Comparison of ENCODE assay signal across 12 cellular contexts in genomic region chr15:100537326-100537725, GRCh38. TPM values are rescaled to one million over a fixed set of nuclear protein-coding genes. Genes with fewer than 3 reads are reported as not detected.
DNase-seq lines count a peak whose midpoint lies in the region; ATAC-seq lines count a peak whose summit lies in the region.
"Had no signal": no experiment of that assay in that cellular context is flagged by ENCODE, and none has a peak within 500 bp of the region (broad histone marks: within the 10 kb centered on the region; RNA-seq: fewer than 3 reads in every experiment).

No MANE protein-coding gene starts in this region.

- peak overlapping the region; percentile 60 for H3K27ac Mint-ChIP-seq in stimulated activated naive B cell treated with anti-CD40 and anti-IgM and Interleukin-4, amounts not matched to agents 10 μg/mL and 1 μg/mL and 100 μg/mL, for 72 hours
- no peak overlapping the region for H3K27ac Mint-ChIP-seq in activated CD4-positive, alpha-beta T cell treated with anti-CD3 and anti-CD28 coated beads, Interleukin-2, amount 10 ng/mL, durations not matched to agents 7 days and 5 days
- H3K27ac Mint-ChIP-seq: activated naive CD8-positive, alpha-beta T cell treated with anti-CD3 and anti-CD28 coated beads for 36 hours had no signal

- H3K9me3 Mint-ChIP-seq in stimulated activated naive B cell treated with anti-CD40 and anti-IgM and Interleukin-4, amounts not matched to agents 10 μg/mL and 1 μg/mL and 100 μg/mL, for 72 hours = peaks cover 4 to 7% of the 10 kb centered on the region in 2 donors
- H3K9me3 Mint-ChIP-seq in activated CD4-positive, alpha-beta T cell treated with anti-CD3 and anti-CD28 coated beads, Interleukin-2, amount 10 ng/mL, durations not matched to agents 7 days and 5 days = peaks cover 13% of the 10 kb centered on the region
- H3K9me3 Mint-ChIP-seq: activated naive CD8-positive, alpha-beta T cell treated with anti-CD3 and anti-CD28 coated beads for 36 hours had no signal

- ATAC-seq in GM19351 (IDR thresholded peaks at IDR 0.05; ENCODE audit: unreplicated experiment) (peak; percentile 80), HG03175 (IDR thresholded peaks at IDR 0.05; ENCODE audit: unreplicated experiment) (peak; percentile 73), HG03457 (IDR thresholded peaks at IDR 0.05; ENCODE audit: unreplicated experiment) (no peak), GM18517 (IDR thresholded peaks at IDR 0.05; ENCODE audit: unreplicated experiment) (no peak)
- ATAC-seq in stimulated activated naive B cell treated with anti-CD40 and anti-IgM and Interleukin-4, amounts not matched to agents 10 μg/mL and 1 μg/mL and 100 μg/mL, for 72 hours (replicated peaks) = peak; percentile 98 to 99
- ATAC-seq: left cardiac atrium had no signal

- peaks cover 4 to 5% of the 10 kb centered on the region in 2 donors for H3K36me3 Mint-ChIP-seq in stimulated activated naive B cell treated with anti-CD40 and anti-IgM and Interleukin-4, amounts not matched to agents 10 μg/mL and 1 μg/mL and 100 μg/mL, for 72 hours
- peaks cover 8% of the 10 kb centered on the region for H3K36me3 Mint-ChIP-seq in activated CD4-positive, alpha-beta T cell treated with anti-CD3 and anti-CD28 coated beads, Interleukin-2, amount 10 ng/mL, durations not matched to agents 7 days and 5 days (ENCODE audit: low read depth)

- H3K27me3 Mint-ChIP-seq in stimulated activated naive B cell treated with anti-CD40 and anti-IgM and Interleukin-4, amounts not matched to agents 10 μg/mL and 1 μg/mL and 100 μg/mL, for 72 hours = peaks cover 5 to 11% of the 10 kb centered on the region in 2 donors
- H3K27me3 Mint-ChIP-seq in activated CD4-positive, alpha-beta T cell treated with anti-CD3 and anti-CD28 coated beads, Interleukin-2, amount 10 ng/mL, durations not matched to agents 7 days and 5 days = no peaks in the 10 kb centered on the region
- H3K27me3 Mint-ChIP-seq: activated naive CD8-positive, alpha-beta T cell treated with anti-CD3 and anti-CD28 coated beads for 36 hours had no signal

- H3K4me3 Mint-ChIP-seq in stimulated activated naive B cell treated with anti-CD40 and anti-IgM and Interleukin-4, amounts not matched to agents 10 μg/mL and 1 μg/mL and 100 μg/mL, for 72 hours = no peak overlapping the region
- H3K4me3 Mint-ChIP-seq in activated CD4-positive, alpha-beta T cell treated with anti-CD3 and anti-CD28 coated beads, Interleukin-2, amount 10 ng/mL, durations not matched to agents 7 days and 5 days = no peak overlapping the region
- H3K4me3 Mint-ChIP-seq: activated naive CD8-positive, alpha-beta T cell treated with anti-CD3 and anti-CD28 coated beads for 36 hours; neural crest cell had no signal

- peaks cover 14 to 17% of the 10 kb centered on the region in 2 donors for H3K4me1 Mint-ChIP-seq in stimulated activated naive B cell treated with anti-CD40 and anti-IgM and Interleukin-4, amounts not matched to agents 10 μg/mL and 1 μg/mL and 100 μg/mL, for 72 hours
- no peaks in the 10 kb centered on the region for H3K4me1 Mint-ChIP-seq in activated CD4-positive, alpha-beta T cell treated with anti-CD3 and anti-CD28 coated beads, Interleukin-2, amount 10 ng/mL, durations not matched to agents 7 days and 5 days
- H3K4me1 Mint-ChIP-seq: activated naive CD8-positive, alpha-beta T cell treated with anti-CD3 and anti-CD28 coated beads for 36 hours; neural crest cell had no signal

- DNase-seq in SKM-1 (lab: John Stamatoyannopoulos, UW; ENCODE audit: unreplicated experiment) = peak; percentile 82
- DNase-seq in stimulated activated naive B cell treated with anti-CD40 and anti-IgM and Interleukin-4, amounts not matched to agents 10 μg/mL and 1 μg/mL and 100 μg/mL, for 72 hours = peak; percentile 69
- no peak for DNase-seq in activated CD4-positive, alpha-beta T cell treated with anti-CD3 and anti-CD28 coated beads, Interleukin-2, amount 10 ng/mL, durations not matched to agents 7 days and 5 days
- DNase-seq: activated naive CD8-positive, alpha-beta T cell treated with anti-CD3 and anti-CD28 coated beads for 36 hours; cortex of kidney; left cardiac atrium had no signal

- CTCF ChIA-PET in activated CD4-positive, alpha-beta T cell treated with anti-CD3 and anti-CD28 coated beads, Interleukin-2, amount 10 ng/mL, durations not matched to agents 7 days and 5 days (lab: Charles Lee) = no interaction called here

- POLR2A ChIA-PET in activated CD4-positive, alpha-beta T cell treated with anti-CD3 and anti-CD28 coated beads, Interleukin-2, amount 10 ng/mL, durations not matched to agents 7 days and 5 days (lab: Charles Lee) = no interaction called here

RNA-seq across cellular contexts. Expression of gene CERS3, which starts 8.6 kb away (rescaled TPM):
- total RNA-seq in activated CD4-positive, alpha-beta T cell treated with anti-CD3 and anti-CD28 coated beads, Interleukin-2, amount 10 ng/mL, durations not matched to agents 7 days and 5 days = under 1 TPM; 0.60 to 0.62 TPM
- total RNA-seq: NCI-H460 had no signal

Comparison
In these comparisons a context has a peak if more than half of its experiments do, and no peak if none do; other contexts are left out.
1. ATAC-seq: peak in GM19351 (single experiment), HG03175 (single experiment) and stimulated activated naive B cell treated with anti-CD40 and anti-IgM and Interleukin-4, amounts not matched to agents 10 μg/mL and 1 μg/mL and 100 μg/mL, for 72 hours (2 of 2); none in HG03457 (single experiment) and GM18517 (single experiment).